Comparison of ENCODE assay signal across 9 cellular contexts in genomic region chr16:84755004-84755672, GRCh38. TPM values are rescaled to one million over a fixed set of nuclear protein-coding genes. Genes with fewer than 3 reads are reported as not detected.
DNase-seq lines count a peak whose midpoint lies in the region; ATAC-seq, FAIRE-seq and TF ChIP-seq lines count a peak whose summit lies in the region.
"Had no signal": no experiment of that assay in that cellular context is flagged by ENCODE, and none has a peak within 500 bp of the region (broad histone marks: within the 10 kb centered on the region; RNA-seq: fewer than 3 reads in every experiment).

No MANE protein-coding gene starts in this region.

- peaks cover 54% of the 10 kb centered on the region for H4K20me1 ChIP-seq in IMR-90 (ENCODE audit: insufficient read depth, low read length)

- peaks cover 18% of the 10 kb centered on the region for H3K9me1 ChIP-seq in IMR-90 (ENCODE audit: insufficient read depth, low read length)

- H3K14ac ChIP-seq in IMR-90 (replicated peaks; ENCODE audit: low read depth, low read length) (no peak overlapping the region; the same call in 1 of the 2 replicates), neuronal stem cell (ENCODE audit: low read length) (peak overlapping the region; percentile 60)

- CTCF ChIA-PET in IMR-90 (lab: Yijun Ruan, JAX): interaction anchor here (0.6 to 2.7 kb wide), 11 partner anchors 85 to 223 kb away, joined by 3 to 25 read pairs (median 3); no protein-coding TSS in a partner anchor

- H3K4ac ChIP-seq in IMR-90 (ENCODE audit: low read depth, low read length) (peak overlapping the region; percentile 49), neuronal stem cell (ENCODE audit: low read length) (no peak overlapping the region)

- H2BK5ac ChIP-seq in IMR-90 (ENCODE audit: low read depth, low read length, poor library complexity, severe bottlenecking): peak overlapping the region; percentile 37
- H2BK5ac ChIP-seq in neuronal stem cell (ENCODE audit: low read length): no peak overlapping the region

- intact Hi-C loops in IMR-90 (cut with micrococcal nuclease): loop anchor here (10.0 kb wide), 1 partner anchor 330 kb away; no protein-coding TSS in a partner anchor
- intact Hi-C loops in activated T-helper 2 cell treated with anti-CD3 and anti-CD28 coated beads, Interferon-gamma antibody, Interleukin-2, Interleukin-4, amounts not matched to agents 10 μg/mL and 5 μg/mL and 100 μg/mL, durations not matched to agents 14 hours and 24 hours and 36 hours (cut with micrococcal nuclease): no loop called here

- TF ChIP-seq POLR2A in IMR-90 (IDR thresholded peaks at IDR 0.05; ENCODE audit: low read depth, low read length): no peak

- H2AK9ac ChIP-seq in IMR-90 (replicated peaks; ENCODE audit: low read depth, low read length, poor library complexity): peak overlapping the region; percentile 32

- H3K4me2 ChIP-seq in IMR-90 (ENCODE audit: low read depth, low read length) (no peak overlapping the region), neuronal stem cell (ENCODE audit: insufficient read depth, low read length, poor library complexity, severe bottlenecking) (no peak overlapping the region)

- H3K4me1 ChIP-seq in IMR-90 (ENCODE audit: control insufficient read depth, insufficient read depth, low read length): peaks cover 22% of the 10 kb centered on the region
- H3K4me1 ChIP-seq in neuronal stem cell (ENCODE audit: control insufficient read depth in 2 of 2, insufficient read depth in 1 of 2, low read depth in 1 of 2, low read length in 2 of 2): peaks cover 5 to 8% of the 10 kb centered on the region in 2 donors

- peaks cover 11% of the 10 kb centered on the region for H3K36me3 Mint-ChIP-seq in central memory CD8-positive, alpha-beta T cell (ENCODE audit: insufficient read depth)
- peaks cover 46% of the 10 kb centered on the region for H3K36me3 Mint-ChIP-seq in activated T-helper 2 cell treated with anti-CD3 and anti-CD28 coated beads, Interferon-gamma antibody, Interleukin-2, Interleukin-4, amounts not matched to agents 10 μg/mL and 5 μg/mL and 100 μg/mL, durations not matched to agents 14 hours and 24 hours and 36 hours (ENCODE audit: low read depth)

- no peak overlapping the region for H3K27ac Mint-ChIP-seq in central memory CD8-positive, alpha-beta T cell (ENCODE audit: low read depth)
- H3K27ac Mint-ChIP-seq in activated T-helper 2 cell treated with anti-CD3 and anti-CD28 coated beads, Interferon-gamma antibody, Interleukin-2, Interleukin-4, amounts not matched to agents 10 μg/mL and 5 μg/mL and 100 μg/mL, durations not matched to agents 14 hours and 24 hours and 36 hours: no peak overlapping the region

- no peak for FAIRE-seq in GM19239 (lab: Jason Lieb, UNC)

- no peak for TF ChIP-seq RAD21 in IMR-90 (IDR thresholded peaks at IDR 0.05; ENCODE audit: low read length)

- H3K9me3 ChIP-seq in IMR-90 (ENCODE audit: control insufficient read depth, insufficient read depth, low read length): no peaks in the 10 kb centered on the region
- H3K9me3 ChIP-seq in neuronal stem cell (replicated peaks in 1 of 2; ENCODE audit: control insufficient read depth in 2 of 2, insufficient read depth in 1 of 2, low read depth in 1 of 2, low read length in 2 of 2): no peaks in the 10 kb centered on the region
- H3K9me3 ChIP-seq: SJSA1 had no signal

- H3K23ac ChIP-seq in IMR-90 (ENCODE audit: low read depth, low read length): 0 out of 2 replicates have a peak overlapping the region, but pooled peaks have one; percentile 32
- peak overlapping the region; percentile 78 for H3K23ac ChIP-seq in neuronal stem cell (ENCODE audit: low read depth, low read length, poor library complexity)

- H3K36me3 ChIP-seq in IMR-90 (ENCODE audit: control insufficient read depth, insufficient read depth, low read length) (peaks cover 8% of the 10 kb centered on the region), neuronal stem cell (replicated peaks in 1 of 2; ENCODE audit: control insufficient read depth in 2 of 2, insufficient read depth in 2 of 2, low read length in 2 of 2) (peaks cover 10 to 61% of the 10 kb centered on the region in 2 donors)

- POLR2A ChIA-PET in IMR-90 (lab: Charles Lee; ENCODE audit: unreplicated experiment): interaction anchor here (0.7 to 0.8 kb wide), 2 partner anchors 65 to 198 kb away, joined by 3 to 6 read pairs; partner anchors contain the start of gene CRISPLD2

- H3K27ac ChIP-seq in C4-2B: 0 out of 2 replicates have a peak overlapping the region, but pooled peaks have one; percentile 11
- H3K27ac ChIP-seq in IMR-90 (ENCODE audit: insufficient read depth, low read length): peak overlapping the region; percentile 23
- no peak overlapping the region for H3K27ac ChIP-seq in neuronal stem cell (replicated peaks; ENCODE audit: low read length)
- H3K27ac ChIP-seq: SJSA1 had no signal

- ATAC-seq in IMR-90 (ENCODE audit: low read depth) (no peak), HG02759 (IDR thresholded peaks at IDR 0.05; ENCODE audit: unreplicated experiment) (no peak), GM21717 (IDR thresholded peaks at IDR 0.05; ENCODE audit: unreplicated experiment) (no peak)
- no peak for ATAC-seq in central memory CD8-positive, alpha-beta T cell (replicated peaks; ENCODE audit: extremely low read depth, poor library complexity, severe bottlenecking)

- H3K9me3 Mint-ChIP-seq in central memory CD8-positive, alpha-beta T cell: no peaks in the 10 kb centered on the region
- no peaks in the 10 kb centered on the region for H3K9me3 Mint-ChIP-seq in activated T-helper 2 cell treated with anti-CD3 and anti-CD28 coated beads, Interferon-gamma antibody, Interleukin-2, Interleukin-4, amounts not matched to agents 10 μg/mL and 5 μg/mL and 100 μg/mL, durations not matched to agents 14 hours and 24 hours and 36 hours

- H2BK15ac ChIP-seq in IMR-90 (ENCODE audit: low read depth, low read length) (0 out of 3 replicates have a peak overlapping the region, but pooled peaks have one; percentile 7), neuronal stem cell (ENCODE audit: low read length) (no peak overlapping the region)

- H2BK12ac ChIP-seq in neuronal stem cell (ENCODE audit: low read length): no peak overlapping the region

- H2AFZ ChIP-seq in IMR-90 (replicated peaks; ENCODE audit: low read length, poor library complexity) (no peak overlapping the region), neuronal stem cell (ENCODE audit: low read length) (no peak overlapping the region)

- H3K56ac ChIP-seq in IMR-90 (ENCODE audit: extremely low read depth, insufficient read depth, low read length): no peak overlapping the region

- H3K79me1 ChIP-seq in IMR-90 (ENCODE audit: low read depth in 1 of 2, low read length in 2 of 2): peaks cover 42 to 95% of the 10 kb centered on the region in 2 experiments
- peaks cover 9% of the 10 kb centered on the region for H3K79me1 ChIP-seq in neuronal stem cell (ENCODE audit: low read depth, low read length)

- TF ChIP-seq CTCF in C4-2B (conservative IDR thresholded peaks at IDR 0.05) (no peak), IMR-90 (conservative IDR thresholded peaks at IDR 0.05; ENCODE audit: low read depth, low read length) (no peak)

- no peaks in the 10 kb centered on the region for H3K27me3 Mint-ChIP-seq in central memory CD8-positive, alpha-beta T cell
- no peaks in the 10 kb centered on the region for H3K27me3 Mint-ChIP-seq in activated T-helper 2 cell treated with anti-CD3 and anti-CD28 coated beads, Interferon-gamma antibody, Interleukin-2, Interleukin-4, amounts not matched to agents 10 μg/mL and 5 μg/mL and 100 μg/mL, durations not matched to agents 14 hours and 24 hours and 36 hours (ENCODE audit: low read depth)

- H4K5ac ChIP-seq in IMR-90 (ENCODE audit: low read depth, low read length): peak overlapping the region; percentile 65

- H2BK20ac ChIP-seq in IMR-90 (ENCODE audit: low read depth, low read length): peak overlapping the region; percentile 38; the same call in 1 of the 2 replicates

- WGBS in IMR-90 (ENCODE audit: extremely low coverage in 2 of 2, insufficient read length in 1 of 2), 2 experiments: 97% methylated on average over 15 of the region's 17 CpGs; no CpG with 5 or more reads in 1 of the 2 experiments
- WGBS in neuronal stem cell (ENCODE audit: extremely low coverage in 2 of 2, insufficient read length in 2 of 2, insufficient replicate concordance in 1 of 2), 2 donors: no CpG with 5 or more reads among the region's 17 CpGs

- in situ Hi-C loops in IMR-90 (cut with MboI; ENCODE audit: low sequenced_read_pairs): loop anchor here (5.0 kb wide), 2 partner anchors 77 to 212 kb away; no protein-coding TSS in a partner anchor

- peak overlapping the region; percentile 79 for H2AK5ac ChIP-seq in IMR-90 (ENCODE audit: low read depth, low read length)
- peak overlapping the region; percentile 34 for H2AK5ac ChIP-seq in neuronal stem cell (ENCODE audit: low read depth, low read length)

- H3K9ac ChIP-seq in IMR-90 (ENCODE audit: low read depth, low read length) (no peak overlapping the region), neuronal stem cell (ENCODE audit: low read depth, low read length, poor library complexity) (peak overlapping the region; percentile 54)

- peak overlapping the region; percentile 9 for H3K4me3 Mint-ChIP-seq in central memory CD8-positive, alpha-beta T cell
- H3K4me3 Mint-ChIP-seq in activated T-helper 2 cell treated with anti-CD3 and anti-CD28 coated beads, Interferon-gamma antibody, Interleukin-2, Interleukin-4, amounts not matched to agents 10 μg/mL and 5 μg/mL and 100 μg/mL, durations not matched to agents 14 hours and 24 hours and 36 hours (ENCODE audit: low read depth): no peak overlapping the region

- H4K91ac ChIP-seq in IMR-90 (ENCODE audit: insufficient read depth, low read depth, low read length) (peak overlapping the region; percentile 69), neuronal stem cell (ENCODE audit: low read depth, low read length, poor library complexity) (no peak overlapping the region)

- H4K8ac ChIP-seq in IMR-90 (ENCODE audit: low read depth in 2 of 2, low read length in 2 of 2) (peak overlapping the region in 1 of 2 experiments; percentile 51; a peak in 3 of 4 replicates), neuronal stem cell (ENCODE audit: low read depth, low read length) (no peak overlapping the region)

- H3K27me3 ChIP-seq in IMR-90 (ENCODE audit: control insufficient read depth, insufficient read depth, low read length): no peaks in the 10 kb centered on the region
- no peaks in the 10 kb centered on the region for H3K27me3 ChIP-seq in neuronal stem cell (ENCODE audit: control insufficient read depth in 3 of 3, insufficient read depth in 3 of 3, low read depth in 1 of 3, low read length in 3 of 3)
- H3K27me3 ChIP-seq: SJSA1 had no signal

- no peak overlapping the region for H3K4me3 ChIP-seq in IMR-90 (ENCODE audit: insufficient read depth, low read depth, low read length)
- H3K4me3 ChIP-seq in neuronal stem cell (ENCODE audit: low read length in 2 of 2): no peak overlapping the region
- H3K4me3 ChIP-seq: SJSA1 had no signal

- H2BK120ac ChIP-seq in IMR-90 (ENCODE audit: low read depth, low read length) (peak overlapping the region; percentile 31), neuronal stem cell (ENCODE audit: low read depth, low read length) (no peak overlapping the region)

- DNase-seq in IMR-90: no peak
- no peak for DNase-seq in central memory CD8-positive, alpha-beta T cell (ENCODE audit: low spot score in 2 of 2)
- DNase-seq in neuronal stem cell (ENCODE audit: low spot score): no peak
- no peak for DNase-seq in GM19239 (ENCODE audit: insufficient read length, low spot score)
- DNase-seq in activated T-helper 2 cell treated with anti-CD3 and anti-CD28 coated beads, Interferon-gamma antibody, Interleukin-2, Interleukin-4, amounts not matched to agents 10 μg/mL and 5 μg/mL and 100 μg/mL, durations not matched to agents 14 hours and 24 hours and 36 hours (ENCODE audit: low spot score): no peak

- H3K4me1 Mint-ChIP-seq in central memory CD8-positive, alpha-beta T cell: peaks cover 77% of the 10 kb centered on the region
- H3K4me1 Mint-ChIP-seq in activated T-helper 2 cell treated with anti-CD3 and anti-CD28 coated beads, Interferon-gamma antibody, Interleukin-2, Interleukin-4, amounts not matched to agents 10 μg/mL and 5 μg/mL and 100 μg/mL, durations not matched to agents 14 hours and 24 hours and 36 hours (ENCODE audit: low read depth): peaks cover 62% of the 10 kb centered on the region

- BruUV-seq in IMR-90 (replicated peaks; lab: Mats Ljungman, UMichigan): no TSS peak

- H3K18ac ChIP-seq in IMR-90 (ENCODE audit: low read depth, low read length) (peak overlapping the region; percentile 61), neuronal stem cell (ENCODE audit: low read length) (no peak overlapping the region)

- dilution Hi-C loops in IMR-90 (cut with HindIII; ENCODE audit: low sequenced_read_pairs, unreplicated experiment): no loop called here

RNA-seq across cellular contexts. Expression of gene USP10, which starts 55.3 kb away (rescaled TPM):
- total RNA-seq in IMR-90 (2012; rRNA removed): 54.3 and 61.9 TPM in 2 replicates
- polyA plus RNA-seq in IMR-90 (2012; rRNA removed): 79.0 and 85.5 TPM in 2 replicates
- polyA plus RNA-seq in IMR-90 (2012; cell fraction: cytosol; rRNA removed): 33.5 and 44.0 TPM in 2 replicates
- 67.7 and 84.6 TPM in 2 replicates for polyA plus RNA-seq in IMR-90 (2012; cell fraction: nucleus; rRNA removed; ENCODE audit: low replicate concordance)
- polyA plus RNA-seq in neuronal stem cell (2013, experiment 1 of 2): 92.1 TPM
- 91.9 TPM for polyA plus RNA-seq in neuronal stem cell (2013, experiment 2 of 2)
- 151 and 170 TPM in 2 replicates for total RNA-seq in activated T-helper 2 cell treated with anti-CD3 and anti-CD28 coated beads, Interferon-gamma antibody, Interleukin-2, Interleukin-4, amounts not matched to agents 10 μg/mL and 5 μg/mL and 100 μg/mL, durations not matched to agents 14 hours and 24 hours and 36 hours
